ENCODE assay signal across 1 cellular context in genomic region chr19:17137417-17137816, GRCh38.
TF ChIP-seq lines count a peak whose summit lies in the region.

No MANE protein-coding gene starts in this region.

TF ChIP-seq in H1, 55 proteins besides CTCF, POLR2A, EP300 and RAD21 (continued from another document):
- TF ChIP-seq, protein P1, sequence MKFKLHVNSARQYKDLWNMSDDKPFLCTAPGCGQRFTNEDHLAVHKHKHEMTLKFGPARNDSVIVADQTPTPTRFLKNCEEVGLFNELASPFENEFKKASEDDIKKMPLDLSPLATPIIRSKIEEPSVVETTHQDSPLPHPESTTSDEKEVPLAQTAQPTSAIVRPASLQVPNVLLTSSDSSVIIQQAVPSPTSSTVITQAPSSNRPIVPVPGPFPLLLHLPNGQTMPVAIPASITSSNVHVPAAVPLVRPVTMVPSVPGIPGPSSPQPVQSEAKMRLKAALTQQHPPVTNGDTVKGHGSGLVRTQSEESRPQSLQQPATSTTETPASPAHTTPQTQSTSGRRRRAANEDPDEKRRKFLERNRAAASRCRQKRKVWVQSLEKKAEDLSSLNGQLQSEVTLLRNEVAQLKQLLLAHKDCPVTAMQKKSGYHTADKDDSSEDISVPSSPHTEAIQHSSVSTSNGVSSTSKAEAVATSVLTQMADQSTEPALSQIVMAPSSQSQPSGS (IDR thresholded peaks at IDR 0.05; ENCODE audit: low read length): no peak
- no peak for TF ChIP-seq MAX (IDR thresholded peaks at IDR 0.05)
